Comparison of ENCODE assay signal across 15 cellular contexts in genomic region chr6:38158762-38159350, GRCh38.
"Had no signal": no experiment of that assay in that cellular context is flagged by ENCODE, and none has a peak within 500 bp of the region (broad histone marks: within the 10 kb centered on the region; RNA-seq: fewer than 3 reads in every experiment).

No MANE protein-coding gene starts in this region.

- H3K4me3 Mint-ChIP-seq: activated naive CD4-positive, alpha-beta T cell treated with anti-CD3 and anti-CD28 coated beads for 36 hours; naive thymus-derived CD4-positive, alpha-beta T cell had no signal

- ATAC-seq: activated CD4-positive, CD25-positive, alpha-beta regulatory T cell treated with anti-CD3 and anti-CD28 coated beads, Interleukin-2, amount 50 U/mL, for 24 hours; heart left ventricle; naive thymus-derived CD4-positive, alpha-beta T cell; stimulated activated naive CD8-positive, alpha-beta T cell treated with anti-CD3 and anti-CD28 coated beads, Interleukin-15, Interleukin-2, amounts not matched to agents 100 U/mL and 50 U/mL, for 24 hours had no signal

- H3K4me3 ChIP-seq: cardiac muscle cell, heart left ventricle, prostate gland, spleen had no signal

- H3K27me3 Mint-ChIP-seq: naive thymus-derived CD4-positive, alpha-beta T cell had no signal

- H3K27ac Mint-ChIP-seq: activated naive CD4-positive, alpha-beta T cell treated with anti-CD3 and anti-CD28 coated beads for 36 hours; activated T-helper 2 cell treated with anti-CD3 and anti-CD28 coated beads, Interferon-gamma antibody, Interleukin-2, Interleukin-4, amounts not matched to agents 10 μg/mL and 5 μg/mL and 100 μg/mL, durations not matched to agents 14 hours and 24 hours and 36 hours had no signal

- H3K9me3 ChIP-seq: prostate gland, spleen had no signal

- DNase-seq: activated CD4-positive, alpha-beta T cell treated with anti-CD3 and anti-CD28 coated beads, Interleukin-2, amount 50 U/mL, for 1 hour; activated naive CD4-positive, alpha-beta T cell treated with anti-CD3 and anti-CD28 coated beads for 36 hours; activated T-cell treated with anti-CD3 and anti-CD28 coated beads, Interleukin-2, amount 50 U/mL, for 1 hour; left colon; mesendoderm; naive thymus-derived CD4-positive, alpha-beta T cell; spleen; stimulated activated CD4-positive, alpha-beta T cell treated with anti-CD3 and anti-CD28 coated beads, Interleukin-4, amount 100 ng/mL, for 1 hour; stimulated activated naive CD8-positive, alpha-beta T cell treated with anti-CD3 and anti-CD28 coated beads, Interleukin-15, Interleukin-2, amounts not matched to agents 100 U/mL and 50 U/mL, for 24 hours had no signal

- H3K36me3 ChIP-seq: cardiac muscle cell, prostate gland had no signal

- H3K9me3 Mint-ChIP-seq: activated T-helper 2 cell treated with anti-CD3 and anti-CD28 coated beads, Interferon-gamma antibody, Interleukin-2, Interleukin-4, amounts not matched to agents 10 μg/mL and 5 μg/mL and 100 μg/mL, durations not matched to agents 14 hours and 24 hours and 36 hours had no signal

- H3K4me1 ChIP-seq: prostate gland had no signal

- H3K27me3 ChIP-seq: cardiac muscle cell, heart left ventricle, spleen had no signal

- H3K27ac ChIP-seq: cardiac muscle cell, epithelial cell of prostate, heart left ventricle, prostate gland, spleen had no signal
